ENCODE assay signal across 2 cellular contexts in genomic region chr11:105245781-105246315, GRCh38.
TF ChIP-seq lines count a peak whose summit lies in the region.

No MANE protein-coding gene starts in this region.

TF ChIP-seq in SK-N-SH, 30 proteins besides CTCF, POLR2A, EP300 and RAD21 (continued from another document):
- TF ChIP-seq, protein P1, sequence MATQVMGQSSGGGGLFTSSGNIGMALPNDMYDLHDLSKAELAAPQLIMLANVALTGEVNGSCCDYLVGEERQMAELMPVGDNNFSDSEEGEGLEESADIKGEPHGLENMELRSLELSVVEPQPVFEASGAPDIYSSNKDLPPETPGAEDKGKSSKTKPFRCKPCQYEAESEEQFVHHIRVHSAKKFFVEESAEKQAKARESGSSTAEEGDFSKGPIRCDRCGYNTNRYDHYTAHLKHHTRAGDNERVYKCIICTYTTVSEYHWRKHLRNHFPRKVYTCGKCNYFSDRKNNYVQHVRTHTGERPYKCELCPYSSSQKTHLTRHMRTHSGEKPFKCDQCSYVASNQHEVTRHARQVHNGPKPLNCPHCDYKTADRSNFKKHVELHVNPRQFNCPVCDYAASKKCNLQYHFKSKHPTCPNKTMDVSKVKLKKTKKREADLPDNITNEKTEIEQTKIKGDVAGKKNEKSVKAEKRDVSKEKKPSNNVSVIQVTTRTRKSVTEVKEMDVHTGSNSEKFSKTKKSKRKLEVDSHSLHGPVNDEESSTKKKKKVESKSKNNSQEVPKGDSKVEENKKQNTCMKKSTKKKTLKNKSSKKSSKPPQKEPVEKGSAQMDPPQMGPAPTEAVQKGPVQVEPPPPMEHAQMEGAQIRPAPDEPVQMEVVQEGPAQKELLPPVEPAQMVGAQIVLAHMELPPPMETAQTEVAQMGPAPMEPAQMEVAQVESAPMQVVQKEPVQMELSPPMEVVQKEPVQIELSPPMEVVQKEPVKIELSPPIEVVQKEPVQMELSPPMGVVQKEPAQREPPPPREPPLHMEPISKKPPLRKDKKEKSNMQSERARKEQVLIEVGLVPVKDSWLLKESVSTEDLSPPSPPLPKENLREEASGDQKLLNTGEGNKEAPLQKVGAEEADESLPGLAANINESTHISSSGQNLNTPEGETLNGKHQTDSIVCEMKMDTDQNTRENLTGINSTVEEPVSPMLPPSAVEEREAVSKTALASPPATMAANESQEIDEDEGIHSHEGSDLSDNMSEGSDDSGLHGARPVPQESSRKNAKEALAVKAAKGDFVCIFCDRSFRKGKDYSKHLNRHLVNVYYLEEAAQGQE (IDR thresholded peaks at IDR 0.05; ENCODE audit: low read depth, low read length) = no peak
- TF ChIP-seq MEF2A (IDR thresholded peaks at IDR 0.05; ENCODE audit: borderline replicate concordance, low read depth) = no peak
- TF ChIP-seq NFIC (IDR thresholded peaks at IDR 0.05; ENCODE audit: borderline replicate concordance) = no peak
- no peak for TF ChIP-seq SIN3A (IDR thresholded peaks at IDR 0.05; ENCODE audit: borderline replicate concordance, low read depth, low read length)

TF ChIP-seq in SK-N-SH treated with all-trans-retinoic acid at 6 μM for 48 hours, 23 proteins besides CTCF, POLR2A, EP300 and RAD21 (continued from another document):
- TF ChIP-seq TSHZ2 (CRISPR knock-in tag; IDR thresholded peaks at IDR 0.05) = no peak
